Comparison of ENCODE assay signal across 12 cellular contexts in the genomic region with DNA sequence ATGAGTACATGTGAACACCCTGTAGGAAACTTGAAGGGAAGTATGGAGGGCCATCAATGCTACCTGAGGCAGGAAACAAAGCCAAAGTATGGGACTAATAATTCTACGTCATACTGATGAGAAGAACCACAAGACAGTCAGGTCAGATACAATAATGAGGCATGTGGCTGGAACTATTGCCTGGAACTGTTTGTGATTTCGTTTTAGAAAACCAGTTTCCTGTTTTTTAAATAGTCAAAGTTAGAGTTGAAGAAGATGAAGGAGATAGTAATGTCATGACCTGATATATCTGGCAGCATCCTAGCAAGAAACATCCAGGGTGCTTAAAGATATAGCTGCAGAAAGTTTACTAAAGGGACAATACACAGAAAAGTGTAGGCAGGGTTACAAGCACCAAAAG.
DNase-seq lines count a peak whose midpoint lies in the region; ATAC-seq and TF ChIP-seq lines count a peak whose summit lies in the region.
"Had no signal": no experiment of that assay in that cellular context is flagged by ENCODE, and none has a peak within 500 bp of the region (broad histone marks: within the 10 kb centered on the region; RNA-seq: fewer than 3 reads in every experiment).

No MANE protein-coding gene starts in this region.

- intact Hi-C loops in activated T-helper 2 cell treated with anti-CD3 and anti-CD28 coated beads, Interferon-gamma antibody, Interleukin-2, Interleukin-4, amounts not matched to agents 10 μg/mL and 5 μg/mL and 100 μg/mL, durations not matched to agents 14 hours and 24 hours and 36 hours (cut with micrococcal nuclease) = loop anchor here (1.0 to 5.0 kb wide), 3 partner anchors 16 to 302 kb away; a partner anchor contains a TSS
- intact Hi-C loops in left colon (cut with DNase I, micrococcal nuclease) = no loop called here

- H3K27me3 Mint-ChIP-seq in activated naive CD4-positive, alpha-beta T cell treated with anti-CD3 and anti-CD28 coated beads, Interleukin-2, amount 50 U/mL, for 24 hours = no peaks in the 10 kb centered on the region
- peaks cover 1% of the 10 kb centered on the region for H3K27me3 Mint-ChIP-seq in activated T-helper 2 cell treated with anti-CD3 and anti-CD28 coated beads, Interferon-gamma antibody, Interleukin-2, Interleukin-4, amounts not matched to agents 10 μg/mL and 5 μg/mL and 100 μg/mL, durations not matched to agents 14 hours and 24 hours and 36 hours (ENCODE audit: low read depth)

- DNase-seq in activated naive CD4-positive, alpha-beta T cell treated with Interleukin-2 at 50 U/mL for 16 hours = no peak
- DNase-seq in activated T-helper 2 cell treated with anti-CD3 and anti-CD28 coated beads, Interferon-gamma antibody, Interleukin-2, Interleukin-4, amounts not matched to agents 10 μg/mL and 5 μg/mL and 100 μg/mL, durations not matched to agents 14 hours and 24 hours and 36 hours (ENCODE audit: low spot score) = no peak
- DNase-seq in SIG-M5 treated with dmso at 0.1 percent for 504 hours (lab: John Stamatoyannopoulos, UW; ENCODE audit: unreplicated experiment) = no peak
- DNase-seq in GM20000 (ENCODE audit: low spot score) = no peak
- DNase-seq in NCI-H2171 (lab: John Stamatoyannopoulos, UW) = no peak
- no peak for DNase-seq in left colon
- DNase-seq: anterior cingulate cortex, EL had no signal

- peak overlapping the region; percentile 80 for H3K27ac Mint-ChIP-seq in activated naive CD4-positive, alpha-beta T cell treated with anti-CD3 and anti-CD28 coated beads, Interleukin-2, amount 50 U/mL, for 24 hours
- H3K27ac Mint-ChIP-seq in activated T-helper 2 cell treated with anti-CD3 and anti-CD28 coated beads, Interferon-gamma antibody, Interleukin-2, Interleukin-4, amounts not matched to agents 10 μg/mL and 5 μg/mL and 100 μg/mL, durations not matched to agents 14 hours and 24 hours and 36 hours = peak overlapping the region; percentile 76
- H3K27ac Mint-ChIP-seq: GM23338 had no signal

- ATAC-seq in HG03039 (IDR thresholded peaks at IDR 0.05; ENCODE audit: unreplicated experiment) (peak; percentile 36), left colon (no peak)
- ATAC-seq: GM23338, left lobe of liver had no signal

- TF ChIP-seq CTCF in GM20000 (IDR thresholded peaks at IDR 0.05; ENCODE audit: extremely low read depth, missing control alignments) = no peak

- H3K36me3 Mint-ChIP-seq in activated naive CD4-positive, alpha-beta T cell treated with anti-CD3 and anti-CD28 coated beads, Interleukin-2, amount 50 U/mL, for 24 hours = no peaks in the 10 kb centered on the region
- H3K36me3 Mint-ChIP-seq in activated T-helper 2 cell treated with anti-CD3 and anti-CD28 coated beads, Interferon-gamma antibody, Interleukin-2, Interleukin-4, amounts not matched to agents 10 μg/mL and 5 μg/mL and 100 μg/mL, durations not matched to agents 14 hours and 24 hours and 36 hours (ENCODE audit: low read depth) = peaks cover 3% of the 10 kb centered on the region

- no peaks in the 10 kb centered on the region for H3K9me3 Mint-ChIP-seq in activated naive CD4-positive, alpha-beta T cell treated with anti-CD3 and anti-CD28 coated beads, Interleukin-2, amount 50 U/mL, for 24 hours
- H3K9me3 Mint-ChIP-seq in activated T-helper 2 cell treated with anti-CD3 and anti-CD28 coated beads, Interferon-gamma antibody, Interleukin-2, Interleukin-4, amounts not matched to agents 10 μg/mL and 5 μg/mL and 100 μg/mL, durations not matched to agents 14 hours and 24 hours and 36 hours = no peaks in the 10 kb centered on the region
- H3K9me3 Mint-ChIP-seq: GM23338 had no signal

- H3K4me3 Mint-ChIP-seq in activated naive CD4-positive, alpha-beta T cell treated with anti-CD3 and anti-CD28 coated beads, Interleukin-2, amount 50 U/mL, for 24 hours = peak overlapping the region; percentile 8
- no peak overlapping the region for H3K4me3 Mint-ChIP-seq in activated T-helper 2 cell treated with anti-CD3 and anti-CD28 coated beads, Interferon-gamma antibody, Interleukin-2, Interleukin-4, amounts not matched to agents 10 μg/mL and 5 μg/mL and 100 μg/mL, durations not matched to agents 14 hours and 24 hours and 36 hours (ENCODE audit: low read depth)
- H3K4me3 Mint-ChIP-seq: GM23338 had no signal

- H3K4me1 Mint-ChIP-seq in activated naive CD4-positive, alpha-beta T cell treated with anti-CD3 and anti-CD28 coated beads, Interleukin-2, amount 50 U/mL, for 24 hours = peaks cover 98% of the 10 kb centered on the region
- H3K4me1 Mint-ChIP-seq in activated T-helper 2 cell treated with anti-CD3 and anti-CD28 coated beads, Interferon-gamma antibody, Interleukin-2, Interleukin-4, amounts not matched to agents 10 μg/mL and 5 μg/mL and 100 μg/mL, durations not matched to agents 14 hours and 24 hours and 36 hours (ENCODE audit: low read depth) = peaks cover 72% of the 10 kb centered on the region
